8 cellular contexts compared by ENCODE assay signal in genomic region chr16:2251281-2252111, GRCh38. TPM values are rescaled to one million over a fixed set of nuclear protein-coding genes. Genes with fewer than 3 reads are reported as not detected.
DNase-seq lines count a peak whose midpoint lies in the region; ATAC-seq and TF ChIP-seq lines count a peak whose summit lies in the region.

TSS of gene ECI1 (minus strand) at chr16:2251587. CDS start at chr16:2251566, 21 bp downstream.

- H3K4me1 ChIP-seq in ectodermal cell (ENCODE audit: control insufficient read depth, insufficient read depth, low read length) (peaks cover 7% of the 10 kb centered on the region), lower lobe of right lung (peaks cover 20% of the 10 kb centered on the region)

- peaks cover 37% of the 10 kb centered on the region for H3K36me3 Mint-ChIP-seq in activated CD8-positive, alpha-beta T cell treated with anti-CD3 and anti-CD28 coated beads for 36 hours (ENCODE audit: low read depth)

- H3K27ac ChIP-seq in ectodermal cell (ENCODE audit: insufficient read depth, low read depth, low read length, poor library complexity, severe bottlenecking) (peak within 1 kb of the TSS; percentile 94), lower lobe of right lung (peak within 1 kb of the TSS; percentile 88)

- H3K4me3 Mint-ChIP-seq in activated CD8-positive, alpha-beta T cell treated with anti-CD3 and anti-CD28 coated beads for 36 hours: peak within 1 kb of the TSS; percentile 88

- intact Hi-C loops in activated CD8-positive, alpha-beta T cell treated with anti-CD3 and anti-CD28 coated beads for 36 hours (cut with micrococcal nuclease): no loop called here
- intact Hi-C loops in lower lobe of right lung (cut with DNase I): no loop called here

- POLR2A ChIA-PET in activated CD8-positive, alpha-beta T cell treated with anti-CD3 and anti-CD28 coated beads for 36 hours (lab: Charles Lee): interaction anchor here (0.6 to 3.8 kb wide), 31 partner anchors 9 to 645 kb away, joined by 3 to 59 read pairs (median 5); partner anchors contain the start of genes BRICD5, CCNF, DNASE1L2 and PGP

- H3K27me3 Mint-ChIP-seq in activated CD8-positive, alpha-beta T cell treated with anti-CD3 and anti-CD28 coated beads for 36 hours: no peaks in the 10 kb centered on the region

- no peaks in the 10 kb centered on the region for H3K9me3 Mint-ChIP-seq in activated CD8-positive, alpha-beta T cell treated with anti-CD3 and anti-CD28 coated beads for 36 hours

- H3K36me3 ChIP-seq in ectodermal cell (ENCODE audit: control insufficient read depth, insufficient read depth, low read length) (peaks cover 37% of the 10 kb centered on the region), lower lobe of right lung (peaks cover 52% of the 10 kb centered on the region)

- CTCF ChIA-PET in activated CD8-positive, alpha-beta T cell treated with anti-CD3 and anti-CD28 coated beads for 36 hours (lab: Charles Lee): interaction anchor here (0.6 to 3.1 kb wide), 6 partner anchors 12 to 249 kb away, joined by 3 to 24 read pairs (median 6); partner anchors contain the start of gene CASKIN1

- DNase-seq in CD1c-positive myeloid dendritic cell (ENCODE audit: extremely low spot score): peak; percentile 96
- peak; percentile 78 for DNase-seq in NCI-H774 (lab: John Stamatoyannopoulos, UW)
- peak; percentile 87 for DNase-seq in activated CD8-positive, alpha-beta T cell treated with anti-CD3 and anti-CD28 coated beads for 36 hours
- peak; percentile 97 for DNase-seq in lower lobe of right lung
- DNase-seq in stimulated activated CD4-positive, alpha-beta T cell treated with anti-CD3 and anti-CD28 coated beads, TNF-alpha, amount 100 ng/mL, for 24 hours (ENCODE audit: low read depth in 3 of 3): peak; percentile 58 to 88 (median 64)

- no peaks in the 10 kb centered on the region for H3K27me3 ChIP-seq in ectodermal cell (ENCODE audit: control insufficient read depth, insufficient read depth, low read length, poor library complexity, severe bottlenecking)
- H3K27me3 ChIP-seq in lower lobe of right lung (ENCODE audit: low read depth): no peaks in the 10 kb centered on the region

- TF ChIP-seq CTCF in activated CD8-positive, alpha-beta T cell treated with anti-CD3 and anti-CD28 coated beads for 36 hours (IDR thresholded peaks at IDR 0.05): peak; percentile 41
- TF ChIP-seq CTCF in lower lobe of right lung (IDR thresholded peaks at IDR 0.05): peak; percentile 83

- H3K27ac Mint-ChIP-seq in activated CD8-positive, alpha-beta T cell treated with anti-CD3 and anti-CD28 coated beads for 36 hours: peak within 1 kb of the TSS; percentile 91

- H3K9me3 ChIP-seq in ectodermal cell (ENCODE audit: control insufficient read depth, low read length) (no peaks in the 10 kb centered on the region), lower lobe of right lung (no peaks in the 10 kb centered on the region)

- H3K4me3 ChIP-seq in ectodermal cell (ENCODE audit: insufficient read depth, low read depth, low read length) (peak within 1 kb of the TSS; percentile 67), lower lobe of right lung (peak within 1 kb of the TSS; percentile 83)

- 4% methylated on average over 90 of the region's 90 CpGs for WGBS in ectodermal cell, 2 experiments

- ATAC-seq in GM19328 (IDR thresholded peaks at IDR 0.05; ENCODE audit: unreplicated experiment) (peak; percentile 93), HG03520 (IDR thresholded peaks at IDR 0.05; ENCODE audit: unreplicated experiment) (peak; percentile 80), lower lobe of right lung (peak; percentile 98 to 99)
- peak; percentile 91 for ATAC-seq in activated CD8-positive, alpha-beta T cell treated with anti-CD3 and anti-CD28 coated beads for 36 hours

- peaks cover 14% of the 10 kb centered on the region for H3K4me1 Mint-ChIP-seq in activated CD8-positive, alpha-beta T cell treated with anti-CD3 and anti-CD28 coated beads for 36 hours (ENCODE audit: low read depth)

RNA-seq across cellular contexts. Expression of gene ECI1, which starts in this region (rescaled TPM):
- 10 to 100 TPM; 37.4 to 40.5 TPM for total RNA-seq in activated CD8-positive, alpha-beta T cell treated with anti-CD3 and anti-CD28 coated beads for 36 hours
- polyA plus RNA-seq in ectodermal cell (2013, experiment 1 of 4): 101 TPM
- polyA plus RNA-seq in ectodermal cell (2013, experiment 2 of 4): 106 TPM
- 115 TPM for polyA plus RNA-seq in ectodermal cell (2013, experiment 3 of 4)
- polyA plus RNA-seq in ectodermal cell (2013, experiment 4 of 4): 115 TPM
- 50.4 TPM for total RNA-seq in lower lobe of right lung

Comparison
In these comparisons a context has a peak if more than half of its experiments do, and no peak if none do; other contexts are left out.
1. Peak in every context shown above with its lines: DNase-seq, ATAC-seq, H3K4me3 ChIP-seq and H3K27ac ChIP-seq.